In the genomic region with DNA sequence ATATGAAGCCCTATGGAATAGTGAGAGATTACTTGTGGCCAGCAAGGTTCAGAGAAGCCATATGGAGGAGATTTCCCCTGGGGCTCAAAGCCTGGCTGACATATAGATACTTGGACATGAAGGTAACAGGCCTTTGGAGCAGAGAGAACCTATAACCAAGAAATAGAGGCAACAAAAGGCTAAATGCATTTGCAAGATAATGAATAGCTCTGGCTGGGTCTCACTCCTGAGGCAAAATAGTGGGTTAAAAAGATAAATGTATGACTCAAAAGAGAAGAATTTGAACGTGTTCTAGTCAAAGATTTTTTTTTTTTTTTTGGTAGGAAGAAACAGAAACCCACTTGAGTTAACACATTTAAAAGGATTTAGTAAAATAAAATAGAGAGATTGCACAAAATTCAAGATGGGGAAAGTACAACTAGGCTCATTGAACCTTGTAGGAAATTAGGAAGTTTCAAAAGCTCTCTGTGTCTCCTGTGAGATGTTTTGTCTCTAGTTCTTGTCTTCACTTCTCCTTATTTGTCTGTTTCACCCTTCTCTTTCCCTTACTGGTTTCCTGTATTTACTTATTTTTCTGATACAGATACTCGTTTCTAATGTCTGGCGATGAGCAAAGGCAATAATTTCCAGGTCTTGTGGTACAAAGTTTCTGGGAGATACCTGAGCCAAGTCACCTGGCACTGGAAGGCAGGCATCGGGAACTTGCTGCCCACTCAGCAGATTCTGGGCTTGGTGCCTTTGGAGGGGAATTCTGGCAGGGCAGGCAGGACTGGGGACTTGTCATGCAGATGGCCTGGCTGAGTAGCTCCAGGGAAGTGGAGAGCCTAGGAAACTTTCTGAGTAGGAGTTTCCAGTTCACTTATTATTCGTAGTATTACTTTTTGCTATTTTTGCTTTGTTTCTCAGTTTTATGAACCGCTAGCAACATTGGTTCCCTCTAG, we compare ENCODE assay signal across 10 cellular contexts. TPM values are rescaled to one million over a fixed set of nuclear protein-coding genes. Genes with fewer than 3 reads are reported as not detected.
DNase-seq lines count a peak whose midpoint lies in the region; ATAC-seq and TF ChIP-seq lines count a peak whose summit lies in the region.
"Had no signal": no experiment of that assay in that cellular context is flagged by ENCODE, and none has a peak within 500 bp of the region (broad histone marks: within the 10 kb centered on the region; RNA-seq: fewer than 3 reads in every experiment).

No MANE protein-coding gene starts in this region.

- H3K27me3 ChIP-seq in upper lobe of right lung, result no peaks in the 10 kb centered on the region
- H3K27me3 ChIP-seq: ascending aorta had no signal

- CTCF ChIA-PET in RWPE1 (lab: Yijun Ruan, JAX), result interaction anchor here (0.5 to 0.6 kb wide), 2 partner anchors 175 to 182 kb away, joined by 3 to 4 read pairs; no protein-coding TSS in a partner anchor
- CTCF ChIA-PET in activated CD4-positive, alpha-beta T cell treated with anti-CD3 and anti-CD28 coated beads, Interleukin-2, amount 10 ng/mL, durations not matched to agents 7 days and 5 days (lab: Charles Lee), result no interaction called here

- H3K36me3 ChIP-seq in upper lobe of right lung, result no peaks in the 10 kb centered on the region
- H3K36me3 ChIP-seq: ascending aorta had no signal

- ATAC-seq in Right ventricle myocardium superior (ENCODE audit: poor library complexity) (peak; percentile 52), Right ventricle myocardium inferior (no peak), upper lobe of right lung (peak; percentile 28), HG03469 (IDR thresholded peaks at IDR 0.05; ENCODE audit: unreplicated experiment) (no peak), GM18502 (IDR thresholded peaks at IDR 0.05; ENCODE audit: poor library complexity, unreplicated experiment) (no peak)

- H3K4me1 Mint-ChIP-seq in activated CD4-positive, alpha-beta T cell treated with anti-CD3 and anti-CD28 coated beads, Interleukin-2, amount 10 ng/mL, durations not matched to agents 7 days and 5 days, result peaks cover 1% of the 10 kb centered on the region

- H3K9me3 Mint-ChIP-seq in activated CD4-positive, alpha-beta T cell treated with anti-CD3 and anti-CD28 coated beads, Interleukin-2, amount 10 ng/mL, durations not matched to agents 7 days and 5 days, result no peaks in the 10 kb centered on the region

- no peaks in the 10 kb centered on the region for H3K4me1 ChIP-seq in upper lobe of right lung

- H3K27me3 Mint-ChIP-seq in activated CD4-positive, alpha-beta T cell treated with anti-CD3 and anti-CD28 coated beads, Interleukin-2, amount 10 ng/mL, durations not matched to agents 7 days and 5 days, result no peaks in the 10 kb centered on the region

- H3K36me3 Mint-ChIP-seq in activated CD4-positive, alpha-beta T cell treated with anti-CD3 and anti-CD28 coated beads, Interleukin-2, amount 10 ng/mL, durations not matched to agents 7 days and 5 days (ENCODE audit: low read depth), result no peaks in the 10 kb centered on the region

- H3K9me3 ChIP-seq in upper lobe of right lung, result no peaks in the 10 kb centered on the region
- H3K9me3 ChIP-seq: ascending aorta had no signal

- TF ChIP-seq CTCF in RWPE1 (conservative IDR thresholded peaks at IDR 0.05; ENCODE audit: low read depth), result no peak
- TF ChIP-seq CTCF in upper lobe of right lung (IDR thresholded peaks at IDR 0.05), result no peak

- intact Hi-C loops in Right ventricle myocardium superior (cut with DNase I) (no loop called here), Right ventricle myocardium inferior (cut with DNase I) (no loop called here), upper lobe of right lung (cut with DNase I) (no loop called here)

- no peak for DNase-seq in Right ventricle myocardium superior
- no peak for DNase-seq in Right ventricle myocardium inferior (ENCODE audit: missing footprints)
- peak; percentile 34 for DNase-seq in RWPE1 (ENCODE audit: low spot score)
- peak; percentile 26 to 51 for DNase-seq in hippocampal formation (lab: John Stamatoyannopoulos, UW)
- no peak for DNase-seq in upper lobe of right lung
- DNase-seq in activated CD4-positive, alpha-beta T cell treated with anti-CD3 and anti-CD28 coated beads, Interleukin-2, amount 10 ng/mL, durations not matched to agents 7 days and 5 days, result no peak
- DNase-seq: stimulated activated CD4-positive, alpha-beta T cell treated with anti-CD3 and anti-CD28 coated beads, Interleukin-2, amount 100 ng/mL, for 24 hours had no signal

- POLR2A ChIA-PET in RWPE1 (lab: Yijun Ruan, JAX; ENCODE audit: low non-redundant PET), result no interaction called here
- POLR2A ChIA-PET in activated CD4-positive, alpha-beta T cell treated with anti-CD3 and anti-CD28 coated beads, Interleukin-2, amount 10 ng/mL, durations not matched to agents 7 days and 5 days (lab: Charles Lee), result no interaction called here

- H3K4me3 ChIP-seq in upper lobe of right lung, result no peak overlapping the region

- no peak overlapping the region for H3K4me3 Mint-ChIP-seq in activated CD4-positive, alpha-beta T cell treated with anti-CD3 and anti-CD28 coated beads, Interleukin-2, amount 10 ng/mL, durations not matched to agents 7 days and 5 days

- H3K27ac ChIP-seq in RWPE1 (no peak overlapping the region), upper lobe of right lung (no peak overlapping the region)

- H3K27ac Mint-ChIP-seq in activated CD4-positive, alpha-beta T cell treated with anti-CD3 and anti-CD28 coated beads, Interleukin-2, amount 10 ng/mL, durations not matched to agents 7 days and 5 days, result no peak overlapping the region

RNA-seq across cellular contexts. Expression of gene SESN3, which starts 49.2 kb away (rescaled TPM):
- 4.8 TPM for total RNA-seq in Right ventricle myocardium superior
- 6.0 TPM for total RNA-seq in Right ventricle myocardium inferior
- total RNA-seq in upper lobe of right lung, result 43.5 TPM
- total RNA-seq in activated CD4-positive, alpha-beta T cell treated with anti-CD3 and anti-CD28 coated beads, Interleukin-2, amount 10 ng/mL, durations not matched to agents 7 days and 5 days, result 10 to 100 TPM; 47.6 to 50.6 TPM

Comparison
In these comparisons a context has a peak if more than half of its experiments do, and no peak if none do; other contexts are left out.
1. ATAC-seq: peak in Right ventricle myocardium superior (single experiment) and upper lobe of right lung (single experiment); none in Right ventricle myocardium inferior (single experiment), HG03469 (single experiment) and GM18502 (single experiment).
2. DNase-seq: peak in RWPE1 (single experiment) and hippocampal formation (2 of 2); none in Right ventricle myocardium superior (single experiment), Right ventricle myocardium inferior (single experiment), upper lobe of right lung (single experiment) and activated CD4-positive, alpha-beta T cell treated with anti-CD3 and anti-CD28 coated beads, Interleukin-2, amount 10 ng/mL, durations not matched to agents 7 days and 5 days (single experiment).